ENCODE assay signal across 8 cellular contexts in genomic region chr10:14880201-14880600, GRCh38. TPM values are rescaled to one million over a fixed set of nuclear protein-coding genes. Genes with fewer than 3 reads are reported as not detected.
DNase-seq lines count a peak whose midpoint lies in the region; TF ChIP-seq lines count a peak whose summit lies in the region.

No MANE protein-coding gene starts in this region.

- peak overlapping the region; percentile 96 for H3K4me3 Mint-ChIP-seq in activated CD4-positive, alpha-beta T cell treated with anti-CD3 and anti-CD28 coated beads, Interleukin-2, amount 10 ng/mL, durations not matched to agents 24 days and 14 days

- H3K4me1 Mint-ChIP-seq in activated CD4-positive, alpha-beta T cell treated with anti-CD3 and anti-CD28 coated beads, Interleukin-2, amount 10 ng/mL, durations not matched to agents 24 days and 14 days = peaks cover 30% of the 10 kb centered on the region

- no peak for TF ChIP-seq CTCF in fibroblast of pulmonary artery (IDR thresholded peaks at IDR 0.05; ENCODE audit: low read length, missing control alignments)

- H3K4me1 ChIP-seq in SJSA1 (replicated peaks) (peaks cover 7% of the 10 kb centered on the region), skeletal muscle satellite cell (ENCODE audit: control insufficient read depth, insufficient read depth, low read length) (peaks cover 18% of the 10 kb centered on the region)

- intact Hi-C loops in activated CD4-positive, alpha-beta T cell treated with anti-CD3 and anti-CD28 coated beads, Interleukin-2, amount 10 ng/mL, durations not matched to agents 24 days and 14 days (cut with micrococcal nuclease) = no loop called here

- no peak for DNase-seq in activated CD4-positive, alpha-beta T cell treated with anti-CD3 and anti-CD28 coated beads, Interleukin-2, amount 10 ng/mL, durations not matched to agents 24 days and 14 days
- no peak for DNase-seq in activated CD4-positive, alpha-beta T cell treated with anti-CD3 and anti-CD28 coated beads for 48 hours
- DNase-seq in SJSA1 (ENCODE audit: low read depth in 1 of 2, low spot score in 2 of 2) = no peak
- peak; percentile 10 for DNase-seq in fibroblast of pulmonary artery (ENCODE audit: low read depth)
- no peak for DNase-seq in NCI-H345 treated with DMSO at 0.1 percent for 48 hours (lab: John Stamatoyannopoulos, UW; ENCODE audit: unreplicated experiment)
- DNase-seq in stimulated activated naive CD4-positive, alpha-beta T cell (lab: John Stamatoyannopoulos, UW) = no peak
- DNase-seq in stimulated activated naive CD4-positive, alpha-beta T cell treated with Interleukin-2 at 50 U/mL for 16 hours (lab: John Stamatoyannopoulos, UW) = no peak

- H3K4me3 ChIP-seq in SJSA1 = peak overlapping the region; percentile 96
- peak overlapping the region; percentile 78 for H3K4me3 ChIP-seq in fibroblast of pulmonary artery (replicated peaks; ENCODE audit: low read depth, low read length)
- peak overlapping the region; percentile 100 for H3K4me3 ChIP-seq in skeletal muscle satellite cell (ENCODE audit: low read length)

- H3K36me3 ChIP-seq in SJSA1 (peaks cover 31% of the 10 kb centered on the region), skeletal muscle satellite cell (ENCODE audit: insufficient read depth, low read length) (peaks cover 4% of the 10 kb centered on the region)

- H3K27ac Mint-ChIP-seq in activated CD4-positive, alpha-beta T cell treated with anti-CD3 and anti-CD28 coated beads, Interleukin-2, amount 10 ng/mL, durations not matched to agents 24 days and 14 days = peak overlapping the region; percentile 92

- peaks cover 18% of the 10 kb centered on the region for H3K36me3 Mint-ChIP-seq in activated CD4-positive, alpha-beta T cell treated with anti-CD3 and anti-CD28 coated beads, Interleukin-2, amount 10 ng/mL, durations not matched to agents 24 days and 14 days (ENCODE audit: low read depth)

- H3K27me3 ChIP-seq in SJSA1 (replicated peaks) (no peaks in the 10 kb centered on the region), skeletal muscle satellite cell (ENCODE audit: control insufficient read depth, insufficient read depth, low read length) (no peaks in the 10 kb centered on the region)

- no peaks in the 10 kb centered on the region for H3K27me3 Mint-ChIP-seq in activated CD4-positive, alpha-beta T cell treated with anti-CD3 and anti-CD28 coated beads, Interleukin-2, amount 10 ng/mL, durations not matched to agents 24 days and 14 days

- no peaks in the 10 kb centered on the region for H3K9me3 Mint-ChIP-seq in activated CD4-positive, alpha-beta T cell treated with anti-CD3 and anti-CD28 coated beads, Interleukin-2, amount 10 ng/mL, durations not matched to agents 24 days and 14 days

- H3K9ac ChIP-seq in skeletal muscle satellite cell (ENCODE audit: low read depth, low read length) = peak overlapping the region; percentile 99

- H3K4me2 ChIP-seq in skeletal muscle satellite cell (ENCODE audit: low read length) = peak overlapping the region; percentile 91

- H3K9me3 ChIP-seq in SJSA1 (replicated peaks) = no peaks in the 10 kb centered on the region
- H3K9me3 ChIP-seq in skeletal muscle satellite cell (replicated peaks; ENCODE audit: low read length) = no peaks in the 10 kb centered on the region

- H3K27ac ChIP-seq in SJSA1 = no peak overlapping the region

RNA-seq across cellular contexts. Expression of gene SUV39H2, which starts 1.5 kb away (rescaled TPM):
- total RNA-seq in activated CD4-positive, alpha-beta T cell treated with anti-CD3 and anti-CD28 coated beads, Interleukin-2, amount 10 ng/mL, durations not matched to agents 24 days and 14 days = 46.7 and 47.5 TPM in 2 replicates
- 45.1 and 46.0 TPM in 2 replicates for total RNA-seq in SJSA1 (2014; rRNA removed; shearing (Covaris generic))
- total RNA-seq in skeletal muscle satellite cell (2012; rRNA removed) = 18.1 and 23.3 TPM in 2 replicates

RNA-seq across cellular contexts. Expression of gene HSPA14, which starts 42.1 kb away (rescaled TPM):
- total RNA-seq in activated CD4-positive, alpha-beta T cell treated with anti-CD3 and anti-CD28 coated beads, Interleukin-2, amount 10 ng/mL, durations not matched to agents 24 days and 14 days = 42.0 and 44.1 TPM in 2 replicates
- 36.5 and 40.4 TPM in 2 replicates for total RNA-seq in SJSA1 (2014; rRNA removed; shearing (Covaris generic))
- 16.6 and 21.3 TPM in 2 replicates for total RNA-seq in skeletal muscle satellite cell (2012; rRNA removed)

RNA-seq across cellular contexts. Expression of gene MSANTD7, which starts 42.1 kb away (rescaled TPM):
- 28.9 and 30.3 TPM in 2 replicates for total RNA-seq in activated CD4-positive, alpha-beta T cell treated with anti-CD3 and anti-CD28 coated beads, Interleukin-2, amount 10 ng/mL, durations not matched to agents 24 days and 14 days
- 18.2 and 25.7 TPM in 2 replicates for total RNA-seq in SJSA1 (2014; rRNA removed; shearing (Covaris generic))
- total RNA-seq in skeletal muscle satellite cell (2012; rRNA removed) = 19.5 and 21.2 TPM in 2 replicates

RNA-seq across cellular contexts. Expression of gene CDNF, which starts 42.4 kb away (rescaled TPM):
- total RNA-seq in activated CD4-positive, alpha-beta T cell treated with anti-CD3 and anti-CD28 coated beads, Interleukin-2, amount 10 ng/mL, durations not matched to agents 24 days and 14 days = 0.62 and 0.70 TPM in 2 replicates
- 0.29 and 0.38 TPM in 2 replicates for total RNA-seq in SJSA1 (2014; rRNA removed; shearing (Covaris generic))
- 0.44 and 0.51 TPM in 2 replicates for total RNA-seq in skeletal muscle satellite cell (2012; rRNA removed)
